1 cellular context compared by ENCODE assay signal in genomic region chr12:66130267-66131066, GRCh38.
TF ChIP-seq lines count a peak whose summit lies in the region.

LLPH (minus strand) TSS chr12:66130750; CDS start chr12:66129106, 1,644 bp downstream.

TF ChIP-seq in HepG2, 621 proteins besides CTCF, POLR2A, EP300 and RAD21 (continued from another document and continues in another):
- TF ChIP-seq ZNF572 (CRISPR knock-in tag; IDR thresholded peaks at IDR 0.05) (0 out of 2 replicates have a peak, but pooled peaks have one; percentile 63), NBN (conservative IDR thresholded peaks at IDR 0.05) (no peak), GABPB1 (CRISPR knock-in tag; IDR thresholded peaks at IDR 0.05) (peak; percentile 98), MIER2 (CRISPR knock-in tag; IDR thresholded peaks at IDR 0.05) (peak; percentile 58; the same call in 1 of the 2 replicates), SATB2 (CRISPR knock-in tag; IDR thresholded peaks at IDR 0.05) (no peak), NFKBIZ (CRISPR knock-in tag; IDR thresholded peaks at IDR 0.05) (no peak), SNAPC5 (CRISPR knock-in tag; IDR thresholded peaks at IDR 0.05; ENCODE audit: borderline replicate concordance) (no peak), SIN3B (IDR thresholded peaks at IDR 0.05; ENCODE audit: low read length) (peak; percentile 91), MTERF4 (CRISPR knock-in tag; IDR thresholded peaks at IDR 0.05) (no peak), ZNF343 (CRISPR knock-in tag; IDR thresholded peaks at IDR 0.05) (no peak), ZNF777 (CRISPR knock-in tag; IDR thresholded peaks at IDR 0.05) (no peak), ZNF10 (CRISPR knock-in tag; IDR thresholded peaks at IDR 0.05; ENCODE audit: borderline replicate concordance, low read depth) (no peak), ZNF468 (CRISPR knock-in tag; IDR thresholded peaks at IDR 0.05) (no peak), MED8 (CRISPR knock-in tag; IDR thresholded peaks at IDR 0.05; ENCODE audit: insufficient replicate concordance) (peak; percentile 47), GZF1 (CRISPR knock-in tag; IDR thresholded peaks at IDR 0.05) (no peak), ZNF547 (CRISPR knock-in tag; IDR thresholded peaks at IDR 0.05) (peak; percentile 72; the same call in 1 of the 2 replicates), ATF1 (CRISPR knock-in tag; IDR thresholded peaks at IDR 0.05) (no peak; the same call in 1 of the 2 replicates), SP1 (IDR thresholded peaks at IDR 0.05) (no peak), SP1 (CRISPR knock-in tag; IDR thresholded peaks at IDR 0.05) (no peak), PCBP1 (IDR thresholded peaks at IDR 0.05; ENCODE audit: borderline replicate concordance, low read depth, low read length) (0 out of 2 replicates have a peak, but pooled peaks have one; percentile 46), THAP7 (CRISPR knock-in tag; IDR thresholded peaks at IDR 0.05) (no peak), ZFP36L2 (CRISPR knock-in tag; IDR thresholded peaks at IDR 0.05) (no peak), SMC3 (IDR thresholded peaks at IDR 0.05; ENCODE audit: low read length) (no peak), MLLT10 (CRISPR knock-in tag; IDR thresholded peaks at IDR 0.05) (no peak), PAXIP1 (CRISPR knock-in tag; conservative IDR thresholded peaks at IDR 0.05) (no peak), ZNF234 (CRISPR knock-in tag; conservative IDR thresholded peaks at IDR 0.05) (no peak), ZBTB10 (CRISPR knock-in tag; IDR thresholded peaks at IDR 0.05; ENCODE audit: borderline replicate concordance) (no peak), ZNF337 (CRISPR knock-in tag; IDR thresholded peaks at IDR 0.05; ENCODE audit: borderline replicate concordance, low read depth) (no peak), FOXP4 (CRISPR knock-in tag; IDR thresholded peaks at IDR 0.05) (no peak), ZHX1 (CRISPR knock-in tag; IDR thresholded peaks at IDR 0.05; ENCODE audit: low read depth) (no peak), TFDP1 (CRISPR knock-in tag; IDR thresholded peaks at IDR 0.05; ENCODE audit: borderline replicate concordance) (peak; percentile 83; the same call in 1 of the 2 replicates), NAIF1 (CRISPR knock-in tag; IDR thresholded peaks at IDR 0.05; ENCODE audit: borderline replicate concordance) (no peak; the same call in 1 of the 2 replicates), ZNF782 (CRISPR knock-in tag; IDR thresholded peaks at IDR 0.05; ENCODE audit: borderline replicate concordance) (peak; percentile 29; the same call in 1 of the 2 replicates), NONO (IDR thresholded peaks at IDR 0.05) (no peak), NONO (CRISPR knock-in tag; conservative IDR thresholded peaks at IDR 0.05) (peak; percentile 80), SMYD3 (CRISPR knock-in tag; IDR thresholded peaks at IDR 0.05) (0 out of 2 replicates have a peak, but pooled peaks have one; percentile 36), FOXJ3 (CRISPR knock-in tag; IDR thresholded peaks at IDR 0.05; ENCODE audit: borderline replicate concordance) (0 out of 2 replicates have a peak, but pooled peaks have one; percentile 24), E2F2 (CRISPR knock-in tag; IDR thresholded peaks at IDR 0.05; ENCODE audit: borderline replicate concordance) (no peak), NR2C2 (CRISPR knock-in tag; IDR thresholded peaks at IDR 0.05; ENCODE audit: borderline replicate concordance) (peak; percentile 85), REL (CRISPR knock-in tag; conservative IDR thresholded peaks at IDR 0.05) (no peak), ZFP37 (CRISPR knock-in tag; IDR thresholded peaks at IDR 0.05; ENCODE audit: borderline replicate concordance) (peak; percentile 30; the same call in 1 of the 2 replicates), SMARCE1 (IDR thresholded peaks at IDR 0.05; ENCODE audit: borderline replicate concordance) (no peak), ZNF740 (CRISPR knock-in tag; IDR thresholded peaks at IDR 0.05) (no peak), CEBPG (CRISPR knock-in tag; IDR thresholded peaks at IDR 0.05) (peak; percentile 38), MZF1 (CRISPR knock-in tag; IDR thresholded peaks at IDR 0.05; ENCODE audit: borderline replicate concordance) (no peak), ZXDC (CRISPR knock-in tag; IDR thresholded peaks at IDR 0.05) (no peak), ZBTB21 (CRISPR knock-in tag; IDR thresholded peaks at IDR 0.05) (no peak)
